22 cellular contexts compared by ENCODE assay signal in genomic region chr3:121941592-121941991, GRCh38.
"Had no signal": no experiment of that assay in that cellular context is flagged by ENCODE, and none has a peak within 500 bp of the region (broad histone marks: within the 10 kb centered on the region; RNA-seq: fewer than 3 reads in every experiment).

No MANE protein-coding gene starts in this region.

- H3K27me3 ChIP-seq: breast epithelium, gastroesophageal sphincter, suprapubic skin, transverse colon, uterus had no signal

- H3K4me3 Mint-ChIP-seq: activated B cell treated with CpG ODN at 0.5 μM for 24 hours; activated CD4-positive, alpha-beta T cell treated with anti-CD3 and anti-CD28 coated beads for 36 hours; activated naive CD8-positive, alpha-beta T cell treated with anti-CD3 and anti-CD28 coated beads for 36 hours; activated T-cell treated with anti-CD3 and anti-CD28 coated beads, Interleukin-2, amount 50 U/mL, for 4 hours; central memory CD8-positive, alpha-beta T cell; natural killer cell; stimulated activated effector memory CD8-positive, alpha-beta T cell treated with anti-CD3 and anti-CD28 coated beads, Interleukin-12 subunit alpha, Interleukin-12 subunit beta, amount 100 ng/mL, for 72 hours; stimulated activated naive CD8-positive, alpha-beta T cell treated with anti-CD3 and anti-CD28 coated beads, Interleukin-15, amount 100 ng/mL, for 72 hours had no signal

- H3K9me3 ChIP-seq: breast epithelium, gastroesophageal sphincter, lower lobe of right lung, suprapubic skin, transverse colon, uterus had no signal

- H3K4me3 ChIP-seq: breast epithelium, coronary artery, gastroesophageal sphincter, lower lobe of right lung, suprapubic skin, transverse colon, uterus had no signal

- H3K9me3 Mint-ChIP-seq: activated B cell treated with CpG ODN at 0.5 μM for 24 hours; activated naive CD8-positive, alpha-beta T cell treated with anti-CD3 and anti-CD28 coated beads for 36 hours; activated T-cell treated with anti-CD3 and anti-CD28 coated beads, Interleukin-2, amount 50 U/mL, for 4 hours; central memory CD8-positive, alpha-beta T cell; natural killer cell; stimulated activated effector memory CD8-positive, alpha-beta T cell treated with anti-CD3 and anti-CD28 coated beads, Interleukin-12 subunit alpha, Interleukin-12 subunit beta, amount 100 ng/mL, for 72 hours; stimulated activated naive CD8-positive, alpha-beta T cell treated with anti-CD3 and anti-CD28 coated beads, Interleukin-15, amount 100 ng/mL, for 72 hours had no signal

- ATAC-seq: activated CD4-positive, alpha-beta T cell treated with anti-CD3 and anti-CD28 coated beads for 36 hours; activated T-cell treated with anti-CD3 and anti-CD28 coated beads, Interleukin-2, amount 50 U/mL, for 4 hours; gastroesophageal sphincter; natural killer cell; right cardiac atrium; stimulated activated effector memory CD8-positive, alpha-beta T cell treated with anti-CD3 and anti-CD28 coated beads, Interleukin-12 subunit alpha, Interleukin-12 subunit beta, amount 100 ng/mL, for 72 hours; stimulated activated naive CD8-positive, alpha-beta T cell treated with anti-CD3 and anti-CD28 coated beads, Interleukin-15, amount 100 ng/mL, for 72 hours had no signal

- H3K27ac ChIP-seq: breast epithelium, coronary artery, gastroesophageal sphincter, lower lobe of right lung, suprapubic skin, uterus had no signal

- H3K27me3 Mint-ChIP-seq: activated B cell treated with CpG ODN at 0.5 μM for 24 hours; activated CD4-positive, alpha-beta T cell treated with anti-CD3 and anti-CD28 coated beads for 36 hours; activated naive CD8-positive, alpha-beta T cell treated with anti-CD3 and anti-CD28 coated beads for 36 hours; central memory CD8-positive, alpha-beta T cell; stimulated activated naive CD8-positive, alpha-beta T cell treated with anti-CD3 and anti-CD28 coated beads, Interleukin-15, amount 100 ng/mL, for 72 hours had no signal

- H3K4me1 Mint-ChIP-seq: activated B cell treated with CpG ODN at 0.5 μM for 24 hours; activated CD4-positive, alpha-beta T cell treated with anti-CD3 and anti-CD28 coated beads for 36 hours; activated naive CD8-positive, alpha-beta T cell treated with anti-CD3 and anti-CD28 coated beads for 36 hours; central memory CD8-positive, alpha-beta T cell; natural killer cell; stimulated activated effector memory CD8-positive, alpha-beta T cell treated with anti-CD3 and anti-CD28 coated beads, Interleukin-12 subunit alpha, Interleukin-12 subunit beta, amount 100 ng/mL, for 72 hours; stimulated activated naive CD8-positive, alpha-beta T cell treated with anti-CD3 and anti-CD28 coated beads, Interleukin-15, amount 100 ng/mL, for 72 hours had no signal

- H3K36me3 ChIP-seq: breast epithelium, suprapubic skin, transverse colon, uterus had no signal

- DNase-seq: activated B cell treated with CpG ODN at 0.5 μM for 24 hours; activated CD4-positive, alpha-beta T cell treated with anti-CD3 and anti-CD28 coated beads for 36 hours; activated CD4-positive, alpha-beta T cell treated with anti-CD3 and anti-CD28 coated beads, Interleukin-2, amount 50 U/mL, for 4 hours; activated CD8-positive, alpha-beta memory T cell treated with anti-CD3 and anti-CD28 coated beads, Interleukin-2, amount 50 U/mL, for 48 hours; activated naive CD4-positive, alpha-beta T cell treated with Interleukin-2 at 50 U/mL for 16 hours; activated naive CD8-positive, alpha-beta T cell treated with anti-CD3 and anti-CD28 coated beads for 36 hours; activated T-cell treated with anti-CD3 and anti-CD28 coated beads, Interleukin-2, amount 50 U/mL, for 4 hours; head of caudate nucleus; lower lobe of right lung; natural killer cell; right cardiac atrium; stimulated activated CD4-positive, alpha-beta T cell treated with anti-CD3 and anti-CD28 coated beads, Interleukin-1b, Interleukin-23, amount 100 ng/mL, for 48 hours; stimulated activated naive CD8-positive, alpha-beta T cell treated with anti-CD3 and anti-CD28 coated beads, Interleukin-15, amount 100 ng/mL, for 72 hours; T-helper 1 cell; transverse colon; uterus had no signal

- H3K36me3 Mint-ChIP-seq: natural killer cell had no signal

- H3K27ac Mint-ChIP-seq: activated B cell treated with CpG ODN at 0.5 μM for 24 hours; activated CD4-positive, alpha-beta T cell treated with anti-CD3 and anti-CD28 coated beads for 36 hours; activated naive CD8-positive, alpha-beta T cell treated with anti-CD3 and anti-CD28 coated beads for 36 hours; natural killer cell; stimulated activated effector memory CD8-positive, alpha-beta T cell treated with anti-CD3 and anti-CD28 coated beads, Interleukin-12 subunit alpha, Interleukin-12 subunit beta, amount 100 ng/mL, for 72 hours had no signal

- H3K4me1 ChIP-seq: breast epithelium, gastroesophageal sphincter, lower lobe of right lung, uterus had no signal
